ENCODE assay signal across 20 cellular contexts in genomic region chr6:145204258-145204766, GRCh38.
DNase-seq lines count a peak whose midpoint lies in the region; ATAC-seq, FAIRE-seq and TF ChIP-seq lines count a peak whose summit lies in the region.
"Had no signal": no experiment of that assay in that cellular context is flagged by ENCODE, and none has a peak within 500 bp of the region (broad histone marks: within the 10 kb centered on the region; RNA-seq: fewer than 3 reads in every experiment).

No MANE protein-coding gene starts in this region.

- H3K9me3 Mint-ChIP-seq in brain, result no peaks in the 10 kb centered on the region
- H3K9me3 Mint-ChIP-seq: CD4-positive, CD25-positive, alpha-beta regulatory T cell; IgD-negative memory B cell had no signal

- H3K27ac Mint-ChIP-seq in brain, result peak overlapping the region in 3 of 5 experiments; percentile 9 to 64 (median 58)
- H3K27ac Mint-ChIP-seq: CD4-positive, CD25-positive, alpha-beta regulatory T cell; IgD-negative memory B cell had no signal

- H3K79me2 ChIP-seq in HepG2 (ENCODE audit: insufficient read depth, low read length), result no peaks in the 10 kb centered on the region
- no peaks in the 10 kb centered on the region for H3K79me2 ChIP-seq in neural cell (replicated peaks; ENCODE audit: insufficient read depth, low read length)

- WGBS in liver, result 82% methylated on average over 4 of the region's 4 CpGs
- WGBS in HepG2 (ENCODE audit: low lambda C conversion rate), result 3% methylated on average over 4 of the region's 4 CpGs

- TF ChIP-seq EP300 in HepG2 (IDR thresholded peaks at IDR 0.05; ENCODE audit: low read depth in 2 of 2, low read length in 2 of 2) (no peak), HepG2 (CRISPR knock-in tag; IDR thresholded peaks at IDR 0.05; ENCODE audit: borderline replicate concordance) (no peak), neural cell (conservative IDR thresholded peaks at IDR 0.05; ENCODE audit: poor library complexity, severe bottlenecking) (peak; percentile 92)

- DNase-seq in HepG2 (ENCODE audit: low spot score) (no peak), D721Med (ENCODE audit: insufficient read length, low spot score) (no peak), upper lobe of right lung (no peak), epidermal melanocyte (ENCODE audit: insufficient read length, low spot score) (no peak)
- DNase-seq: 8988T; AML-193; Calu3; CD4-positive, CD25-positive, alpha-beta regulatory T cell; DMS79; GM23248 had no signal

- no peak for TF ChIP-seq POLR2A in HepG2 (IDR thresholded peaks at IDR 0.05; ENCODE audit: insufficient read depth in 1 of 2, low read depth in 2 of 2, low read length in 2 of 2)

- no TSS peak for BruUV-seq in HepG2 (replicated peaks; lab: Mats Ljungman, UMichigan)

- in situ Hi-C loops in HepG2 (cut with HindIII; ENCODE audit: extremely low pct_ligation_motif_present, low pct_unique_long_range_greater_than_20kb), result loop anchor here (25.0 kb wide), 1 partner anchor 1092 kb away; no protein-coding TSS in a partner anchor

- POLR2A ChIA-PET in HepG2 (lab: Yijun Ruan, JAX), result no interaction called here

- no peaks in the 10 kb centered on the region for H4K20me1 ChIP-seq in HepG2 (ENCODE audit: insufficient read depth, low read length)
- H4K20me1 ChIP-seq in neural cell (ENCODE audit: insufficient read depth), result no peaks in the 10 kb centered on the region
- H4K20me1 ChIP-seq: BLaER1 treated with 17β-estradiol and CSF1 and Interleukin-3, amounts not matched to agents 10 nM and 100 nM had no signal

- CTCF ChIA-PET in HepG2 (lab: Yijun Ruan, JAX; ENCODE audit: low intra/inter-chr PET ratio, low total read pairs), result no interaction called here

- H3K4me2 ChIP-seq in HepG2 (ENCODE audit: low read depth, low read length), result no peak overlapping the region
- no peak overlapping the region for H3K4me2 ChIP-seq in neural cell (ENCODE audit: low read length)
- H3K4me2 ChIP-seq: BLaER1 treated with 17β-estradiol and CSF1 and Interleukin-3, amounts not matched to agents 10 nM and 100 nM had no signal

- H3K27me3 ChIP-seq in liver (ENCODE audit: control insufficient read depth in 4 of 4, insufficient read depth in 4 of 4, low read length in 3 of 4) (no peaks in the 10 kb centered on the region), HepG2 (ENCODE audit: control insufficient read depth in 1 of 2, insufficient read depth in 2 of 2, low read length in 2 of 2) (peaks cover 0 to 8% of the 10 kb centered on the region in 2 experiments; a peak in 1 of 5 replicates), neural cell (ENCODE audit: insufficient read depth, low read depth, low read length) (no peaks in the 10 kb centered on the region), upper lobe of right lung (no peaks in the 10 kb centered on the region)
- H3K27me3 ChIP-seq: BLaER1 treated with 17β-estradiol and CSF1 and Interleukin-3, amounts not matched to agents 10 nM and 100 nM had no signal

- H3K36me3 ChIP-seq in liver (ENCODE audit: control insufficient read depth in 4 of 4, insufficient read depth in 3 of 4, low read depth in 1 of 4, low read length in 3 of 4) (no peaks in the 10 kb centered on the region), HepG2 (replicated peaks in 1 of 2; ENCODE audit: control insufficient read depth in 1 of 2, insufficient read depth in 2 of 2, low read length in 2 of 2) (no peaks in the 10 kb centered on the region), neural cell (ENCODE audit: insufficient read depth, low read length) (no peaks in the 10 kb centered on the region), upper lobe of right lung (no peaks in the 10 kb centered on the region)
- H3K36me3 ChIP-seq: BLaER1 treated with 17β-estradiol and CSF1 and Interleukin-3, amounts not matched to agents 10 nM and 100 nM had no signal

- no peak overlapping the region for H3K27ac ChIP-seq in liver (ENCODE audit: low read depth in 1 of 2, low read length in 2 of 2)
- no peak overlapping the region for H3K27ac ChIP-seq in HepG2 (ENCODE audit: extremely low read length, insufficient read depth, low read length)
- peak overlapping the region; percentile 29 for H3K27ac ChIP-seq in neural cell (ENCODE audit: low read length)
- no peak overlapping the region for H3K27ac ChIP-seq in upper lobe of right lung
- H3K27ac ChIP-seq: BLaER1 treated with 17β-estradiol and CSF1 and Interleukin-3, amounts not matched to agents 10 nM and 100 nM; GM23248 had no signal

- H3K9me2 ChIP-seq in neural cell (ENCODE audit: insufficient read depth, low read length), result no peaks in the 10 kb centered on the region

- no peaks in the 10 kb centered on the region for H3K9me3 ChIP-seq in liver (ENCODE audit: control insufficient read depth in 4 of 4, low read length in 3 of 4)
- no peaks in the 10 kb centered on the region for H3K9me3 ChIP-seq in HepG2 (ENCODE audit: low read length)
- no peaks in the 10 kb centered on the region for H3K9me3 ChIP-seq in neural cell (ENCODE audit: low read length)
- no peaks in the 10 kb centered on the region for H3K9me3 ChIP-seq in upper lobe of right lung
- H3K9me3 ChIP-seq: BLaER1 treated with 17β-estradiol and CSF1 and Interleukin-3, amounts not matched to agents 10 nM and 100 nM had no signal

- H3F3A ChIP-seq in neural cell (ENCODE audit: insufficient read depth, low read length, poor library complexity, severe bottlenecking), result no peaks in the 10 kb centered on the region

- TF ChIP-seq RAD21 in liver (IDR thresholded peaks at IDR 0.05) (no peak), HepG2 (CRISPR knock-in tag; IDR thresholded peaks at IDR 0.05) (no peak), neural cell (conservative IDR thresholded peaks at IDR 0.05) (no peak)

- no peaks in the 10 kb centered on the region for H3K4me1 ChIP-seq in liver (ENCODE audit: control insufficient read depth in 4 of 4, insufficient read depth in 4 of 4, low read length in 3 of 4)
- no peaks in the 10 kb centered on the region for H3K4me1 ChIP-seq in HepG2 (ENCODE audit: insufficient read depth, low read length)
- H3K4me1 ChIP-seq in upper lobe of right lung, result no peaks in the 10 kb centered on the region

- H2AFZ ChIP-seq in HepG2 (ENCODE audit: low read length) (no peak overlapping the region), neural cell (ENCODE audit: low read depth, low read length) (no peak overlapping the region)
- H2AFZ ChIP-seq: GM23248 had no signal

- no peak overlapping the region for H3K9ac ChIP-seq in liver (ENCODE audit: low read depth in 1 of 2, low read length in 2 of 2)
- H3K9ac ChIP-seq in HepG2 (ENCODE audit: insufficient read depth, low read depth, low read length), result no peak overlapping the region
- H3K9ac ChIP-seq in neural cell (ENCODE audit: low read length), result no peak overlapping the region
- H3K9ac ChIP-seq: BLaER1 treated with 17β-estradiol and CSF1 and Interleukin-3, amounts not matched to agents 10 nM and 100 nM; GM23248 had no signal

- no peak overlapping the region for H3K4me3 Mint-ChIP-seq in brain
- H3K4me3 Mint-ChIP-seq: CD4-positive, CD25-positive, alpha-beta regulatory T cell; IgD-negative memory B cell had no signal

- H3K4me1 Mint-ChIP-seq in brain, result peaks cover 15% of the 10 kb centered on the region
- H3K4me1 Mint-ChIP-seq: CD4-positive, CD25-positive, alpha-beta regulatory T cell; IgD-negative memory B cell had no signal

- no peaks in the 10 kb centered on the region for H3K36me3 Mint-ChIP-seq in brain
- H3K36me3 Mint-ChIP-seq: CD4-positive, CD25-positive, alpha-beta regulatory T cell; IgD-negative memory B cell had no signal

- no peak for TF ChIP-seq CTCF in liver (IDR thresholded peaks at IDR 0.05; ENCODE audit: low read depth, low read length, missing input control)
- no peak for TF ChIP-seq CTCF in HepG2 (CRISPR knock-in tag; IDR thresholded peaks at IDR 0.05)
- TF ChIP-seq CTCF in brain (conservative IDR thresholded peaks at IDR 0.05), result no peak
- no peak for TF ChIP-seq CTCF in neural cell (IDR thresholded peaks at IDR 0.05; ENCODE audit: poor library complexity, severe bottlenecking)
- TF ChIP-seq CTCF in D721Med (IDR thresholded peaks at IDR 0.05; ENCODE audit: insufficient read depth, missing control alignments), result no peak
- no peak for TF ChIP-seq CTCF in upper lobe of right lung (IDR thresholded peaks at IDR 0.05)

- intact Hi-C loops in HepG2 (cut with micrococcal nuclease; ENCODE audit: unreplicated experiment), result no loop called here
- intact Hi-C loops in upper lobe of right lung (cut with DNase I), result no loop called here

- FAIRE-seq in HepG2 (lab: Jason Lieb, UNC) (no peak), D721Med (lab: Jason Lieb, UNC) (no peak)
- FAIRE-seq: GM12878, GM18507, H54 had no signal

- no peaks in the 10 kb centered on the region for H3K27me3 Mint-ChIP-seq in brain
- H3K27me3 Mint-ChIP-seq: IgD-negative memory B cell had no signal

- no peak for ATAC-seq in HepG2
- no peak for ATAC-seq in HG02981 (IDR thresholded peaks at IDR 0.05; ENCODE audit: unreplicated experiment)
- no peak for ATAC-seq in upper lobe of right lung
- ATAC-seq: GM12878, HCT116 had no signal

- H3K4me3 ChIP-seq in liver (ENCODE audit: low read depth in 1 of 3, low read length in 3 of 3), result no peak overlapping the region
- no peak overlapping the region for H3K4me3 ChIP-seq in HepG2 (replicated peaks in 1 of 3; ENCODE audit: insufficient read depth in 1 of 3, low read depth in 2 of 3, low read length in 3 of 3)
- H3K4me3 ChIP-seq in neural cell (ENCODE audit: low read length), result no peak overlapping the region
- H3K4me3 ChIP-seq in upper lobe of right lung, result no peak overlapping the region
- H3K4me3 ChIP-seq: BLaER1 treated with 17β-estradiol and CSF1 and Interleukin-3, amounts not matched to agents 10 nM and 100 nM; GM12878; GM23248 had no signal

TF ChIP-seq in liver, 16 proteins besides CTCF, POLR2A, EP300 and RAD21:
- TF ChIP-seq HNF4A (conservative IDR thresholded peaks at IDR 0.05) (no peak), GABPA (IDR thresholded peaks at IDR 0.05 in 1 of 2, conservative IDR thresholded peaks at IDR 0.05 in 1 of 2) (no peak), JUND (IDR thresholded peaks at IDR 0.05) (no peak), NR2F2 (IDR thresholded peaks at IDR 0.05) (peak; percentile 34)

TF ChIP-seq in HepG2, 621 proteins besides CTCF, POLR2A, EP300 and RAD21 (continues in another document):
- TF ChIP-seq TEF (CRISPR knock-in tag; IDR thresholded peaks at IDR 0.05), result no peak
- no peak for TF ChIP-seq MTA1 (CRISPR knock-in tag; IDR thresholded peaks at IDR 0.05; ENCODE audit: borderline replicate concordance)

TF ChIP-seq in neural cell, 6 proteins besides CTCF, POLR2A, EP300 and RAD21:
- TF ChIP-seq POLR2AphosphoS5 (IDR thresholded peaks at IDR 0.05), result peak; percentile 86
- no peak for TF ChIP-seq TAF1 (IDR thresholded peaks at IDR 0.05; ENCODE audit: low read depth)
- TF ChIP-seq SMC3 (conservative IDR thresholded peaks at IDR 0.05; ENCODE audit: poor library complexity), result peak; percentile 26
- TF ChIP-seq MXI1 (conservative IDR thresholded peaks at IDR 0.05; ENCODE audit: poor library complexity, severe bottlenecking), result peak; percentile 34
